1 cellular context compared by ENCODE assay signal in genomic region chr16:89330177-89330856, GRCh38.
TF ChIP-seq lines count a peak whose summit lies in the region.

No MANE protein-coding gene starts in this region.

TF ChIP-seq in K562, 482 proteins besides CTCF, POLR2A, EP300 and RAD21 (continued from another document):
- no peak for TF ChIP-seq E2F5 (CRISPR knock-in tag; IDR thresholded peaks at IDR 0.05)
- TF ChIP-seq SAFB (IDR thresholded peaks at IDR 0.05; ENCODE audit: borderline replicate concordance, low read depth, low read length), result no peak
- no peak for TF ChIP-seq ARID3B (CRISPR knock-in tag; IDR thresholded peaks at IDR 0.05; ENCODE audit: borderline replicate concordance)
- TF ChIP-seq NFE2 (IDR thresholded peaks at IDR 0.05; ENCODE audit: low read depth), result 0 out of 2 replicates have a peak, but pooled peaks have one; percentile 34
- no peak for TF ChIP-seq NFIX (CRISPR knock-in tag; IDR thresholded peaks at IDR 0.05; ENCODE audit: low read depth)
- TF ChIP-seq NR2C2 (CRISPR knock-in tag; IDR thresholded peaks at IDR 0.05), result no peak
- no peak for TF ChIP-seq NR2C2 (tag; IDR thresholded peaks at IDR 0.05)
- TF ChIP-seq CCNT2 (IDR thresholded peaks at IDR 0.05; ENCODE audit: borderline replicate concordance, extremely low read depth, insufficient read length, low read depth, low read length), result no peak
- TF ChIP-seq NCOA4 (IDR thresholded peaks at IDR 0.05; ENCODE audit: partially characterized antibody), result no peak
- TF ChIP-seq PTBP1 (IDR thresholded peaks at IDR 0.05; ENCODE audit: low read depth, low read length), result no peak
- no peak for TF ChIP-seq ZNF695 (CRISPR knock-in tag; IDR thresholded peaks at IDR 0.05)
- TF ChIP-seq ZNF224 (CRISPR knock-in tag; IDR thresholded peaks at IDR 0.05), result no peak
- no peak for TF ChIP-seq ZNF324 (CRISPR knock-in tag; IDR thresholded peaks at IDR 0.05)
- TF ChIP-seq FOXP1 (CRISPR knock-in tag; IDR thresholded peaks at IDR 0.05), result no peak
- no peak for TF ChIP-seq PHF20 (IDR thresholded peaks at IDR 0.05; ENCODE audit: partially characterized antibody)
- TF ChIP-seq HDAC1 (IDR thresholded peaks at IDR 0.05), result peak in 1 of 2 experiments; percentile 43; a peak in 1 of 4 replicates
- TF ChIP-seq CHD4 (IDR thresholded peaks at IDR 0.05; ENCODE audit: insufficient read depth, insufficient replicate concordance, low read depth, low read length, poor library complexity, severe bottlenecking), result no peak
- no peak for TF ChIP-seq RNF2 (IDR thresholded peaks at IDR 0.05)
- no peak for TF ChIP-seq NR2C1 (IDR thresholded peaks at IDR 0.05)
- no peak for TF ChIP-seq NR2C1 (tag; IDR thresholded peaks at IDR 0.05)
- TF ChIP-seq REST (CRISPR knock-in tag; IDR thresholded peaks at IDR 0.05; ENCODE audit: low read depth), result no peak
- TF ChIP-seq ZNF551 (CRISPR knock-in tag; IDR thresholded peaks at IDR 0.05), result no peak
- no peak for TF ChIP-seq SIN3B (IDR thresholded peaks at IDR 0.05; ENCODE audit: low read depth)
- no peak for TF ChIP-seq ZNF41 (CRISPR knock-in tag; conservative IDR thresholded peaks at IDR 0.05)
- no peak for TF ChIP-seq SMARCA5 (IDR thresholded peaks at IDR 0.05)
- TF ChIP-seq ELF1 (tag; IDR thresholded peaks at IDR 0.05), result no peak
- 0 out of 2 replicates have a peak, but pooled peaks have one; percentile 30 for TF ChIP-seq ZBTB7A (IDR thresholded peaks at IDR 0.05; ENCODE audit: borderline replicate concordance, control insufficient read depth, low read depth, low read length)
- no peak for TF ChIP-seq ILF3 (IDR thresholded peaks at IDR 0.05; ENCODE audit: borderline replicate concordance)
- no peak for TF ChIP-seq PRPF4 (IDR thresholded peaks at IDR 0.05; ENCODE audit: insufficient read depth, low read depth, low read length, poor library complexity, severe bottlenecking)
- no peak for TF ChIP-seq GATA2 (CRISPR knock-in tag; IDR thresholded peaks at IDR 0.05)
- no peak for TF ChIP-seq TAF9B (IDR thresholded peaks at IDR 0.05; ENCODE audit: partially characterized antibody)
- TF ChIP-seq WHSC1 (IDR thresholded peaks at IDR 0.05; ENCODE audit: low read length), result no peak
- TF ChIP-seq CBFB (CRISPR knock-in tag; IDR thresholded peaks at IDR 0.05), result no peak
